ENCODE assay signal across 10 cellular contexts in the genomic region with DNA sequence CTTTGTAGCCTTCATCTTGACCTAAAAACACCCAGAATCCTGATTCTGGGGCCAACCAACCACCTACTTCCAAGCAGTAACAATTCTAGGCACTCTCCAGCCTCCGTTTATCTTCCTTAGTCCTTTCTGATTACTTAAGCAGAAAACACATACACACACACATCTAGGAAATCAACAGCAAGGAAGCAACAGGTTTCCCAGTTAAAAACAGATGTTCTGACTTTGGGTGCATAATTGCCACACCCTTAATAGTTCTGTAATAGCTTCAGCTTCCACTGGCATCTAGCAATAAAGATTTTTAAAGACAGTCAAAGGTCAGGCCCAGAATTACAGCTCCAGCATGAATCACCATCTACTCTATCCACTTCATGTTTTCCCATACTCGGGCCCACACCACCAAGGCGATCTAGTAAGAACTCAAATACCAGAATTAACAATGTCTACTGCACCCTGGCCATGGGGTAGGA. TPM values are rescaled to one million over a fixed set of nuclear protein-coding genes. Genes with fewer than 3 reads are reported as not detected.
A peak's percentile ranks its signal among the peaks of the same experiment; 100 is the strongest.
DNase-seq lines count a peak whose midpoint lies in the region; ATAC-seq, FAIRE-seq and TF ChIP-seq lines count a peak whose summit lies in the region.
"Had no signal": no experiment of that assay in that cellular context is flagged by ENCODE, and none has a peak within 500 bp of the region (broad histone marks: within the 10 kb centered on the region; RNA-seq: fewer than 3 reads in every experiment).

No MANE protein-coding gene starts in this region.

- peak overlapping the region; percentile 96 for H3K9ac ChIP-seq in PC-3 (ENCODE audit: low read length)

- intact Hi-C loops in PC-3 (cut with micrococcal nuclease) (loop anchor here (1.0 to 10.0 kb wide), 4 partner anchors 13 to 178 kb away; no protein-coding TSS in a partner anchor), esophagus squamous epithelium (cut with DNase I) (no loop called here)

- H3K79me2 ChIP-seq in PC-3 (ENCODE audit: low read length), result peaks cover 71% of the 10 kb centered on the region

- FAIRE-seq in small intestine (lab: Jason Lieb, UNC), result no peak

- no peaks in the 10 kb centered on the region for H3F3A ChIP-seq in PC-3 (ENCODE audit: low read length, unreplicated experiment)

- CTCF ChIA-PET in PC-3 (lab: Charles Lee), result no interaction called here

- no peak overlapping the region for H2AFZ ChIP-seq in PC-3 (ENCODE audit: low read length)

- peak overlapping the region; percentile 99 for H3K27ac ChIP-seq in PC-3 (ENCODE audit: low read length)
- peak overlapping the region; percentile 79 to 100 (median 96) for H3K27ac ChIP-seq in esophagus squamous epithelium
- peak overlapping the region; percentile 87 to 97 for H3K27ac ChIP-seq in small intestine (ENCODE audit: low read depth in 1 of 2, low read length in 1 of 2)

- H3K27me3 ChIP-seq in PC-3 (ENCODE audit: low read length) (no peaks in the 10 kb centered on the region), esophagus squamous epithelium (no peaks in the 10 kb centered on the region), small intestine (ENCODE audit: control insufficient read depth in 2 of 2, insufficient read depth in 2 of 2, low read length in 2 of 2) (no peaks in the 10 kb centered on the region)

- no peaks in the 10 kb centered on the region for H3K36me3 ChIP-seq in PC-3 (ENCODE audit: low read depth, low read length)
- peaks cover 0 to 14% (median 0%) of the 10 kb centered on the region in 3 donors for H3K36me3 ChIP-seq in esophagus squamous epithelium
- H3K36me3 ChIP-seq in small intestine (ENCODE audit: control insufficient read depth in 2 of 2, insufficient read depth in 2 of 2, low read length in 2 of 2), result no peaks in the 10 kb centered on the region

- POLR2A ChIA-PET in PC-3 (lab: Charles Lee; ENCODE audit: unreplicated experiment), result interaction anchor here (0.6 kb wide), 1 partner anchor 137 kb away, joined by 3 read pairs; no protein-coding TSS in a partner anchor

- H3K9me3 ChIP-seq in PC-3 (ENCODE audit: low read length), result no peaks in the 10 kb centered on the region
- H3K9me3 ChIP-seq in esophagus squamous epithelium, result no peaks in the 10 kb centered on the region
- no peaks in the 10 kb centered on the region for H3K9me3 ChIP-seq in small intestine (ENCODE audit: control insufficient read depth, low read depth)

- H3K4me2 ChIP-seq in PC-3 (ENCODE audit: low read length), result peak overlapping the region; percentile 83

- WGBS in esophagus squamous epithelium, 2 donors, result 27% methylated on average over 3 of the region's 3 CpGs
- WGBS in small intestine, 3 donors, result 16 to 30% (median 22%) methylated on average over 3 of the region's 3 CpGs

- no peak for TF ChIP-seq CTCF in GM12865 (IDR thresholded peaks at IDR 0.05; ENCODE audit: insufficient read depth, low read depth, low read length, missing control alignments)
- TF ChIP-seq CTCF in PC-3 (conservative IDR thresholded peaks at IDR 0.05; ENCODE audit: low read depth, low read length), result no peak
- no peak for TF ChIP-seq CTCF in esophagus squamous epithelium (IDR thresholded peaks at IDR 0.05)
- TF ChIP-seq CTCF in GM13977 (IDR thresholded peaks at IDR 0.05; ENCODE audit: extremely low read depth, insufficient read depth, missing control alignments), result no peak

- H3K9me2 ChIP-seq in PC-3 (replicated peaks; ENCODE audit: low read length), result no peaks in the 10 kb centered on the region

- peaks cover 43% of the 10 kb centered on the region for H3K4me1 ChIP-seq in PC-3 (ENCODE audit: insufficient read depth, low read length)
- H3K4me1 ChIP-seq in esophagus squamous epithelium, result peaks cover 22 to 77% (median 46%) of the 10 kb centered on the region in 3 donors
- peaks cover 13 to 25% of the 10 kb centered on the region in 2 donors for H3K4me1 ChIP-seq in small intestine (ENCODE audit: control insufficient read depth in 2 of 2, insufficient read depth in 1 of 2, low read depth in 1 of 2, low read length in 1 of 2)

- TF ChIP-seq POLR2A in esophagus squamous epithelium (IDR thresholded peaks at IDR 0.05), result no peak

- BruUV-seq in PC-3 (replicated peaks; lab: Mats Ljungman, UMichigan), result no TSS peak

- DNase-seq in GM12865 (ENCODE audit: low read depth) (no peak), PC-3 (peak; percentile 79), esophagus squamous epithelium (lab: John Stamatoyannopoulos, UW) (no peak), small intestine (peak; percentile 95), NCI-H524 (lab: John Stamatoyannopoulos, UW) (no peak), NCI-H446 treated with DMSO at 0.1 percent for 48 hours (lab: John Stamatoyannopoulos, UW) (no peak), GM13977 (ENCODE audit: low spot score) (no peak)
- DNase-seq: stimulated activated CD4-positive, alpha-beta T cell treated with anti-CD3 and anti-CD28 coated beads, Interleukin-4, amount 100 ng/mL, for 1 hour had no signal

- ATAC-seq in PC-3, result peak; percentile 70
- ATAC-seq in HG02588 (IDR thresholded peaks at IDR 0.05; ENCODE audit: unreplicated experiment), result no peak
- ATAC-seq: activated naive CD4-positive, alpha-beta T cell treated with anti-CD3 and anti-CD28 coated beads, Interleukin-2, amount 50 U/mL, for 72 hours had no signal

- H4K20me1 ChIP-seq in PC-3 (ENCODE audit: low read length), result peaks cover 30% of the 10 kb centered on the region; the same call in 1 of the 2 replicates

- H3K4me3 ChIP-seq in GM12865 (ENCODE audit: low read depth, low read length) (peak overlapping the region; percentile 92), PC-3 (ENCODE audit: low read length) (peak overlapping the region; percentile 99), esophagus squamous epithelium (peak overlapping the region in 3 of 4 donors; percentile 84 to 96 (median 91)), small intestine (ENCODE audit: low read depth in 1 of 2, low read length in 2 of 2) (peak overlapping the region in 1 of 2 donors; percentile 98)

- in situ Hi-C loops in GM13977 (cut with MboI; ENCODE audit: low pct_unique_long_range_greater_than_20kb, low sequenced_read_pairs, unreplicated experiment), result no loop called here

RNA-seq across cellular contexts. Expression of a gene that starts 2.6 kb away (rescaled TPM):
- total RNA-seq in PC-3 (2014; rRNA removed), result 12.8 and 15.7 TPM in 2 replicates
- total RNA-seq in esophagus squamous epithelium, result 10 to 100 TPM; 36.2 to 48.1 (median 43.2) TPM
- 10 to 100 TPM; 37.9 to 76.7 (median 55.1) TPM for polyA plus RNA-seq in small intestine

Comparison
In these comparisons a context has a peak if more than half of its experiments do, and no peak if none do; other contexts are left out.
1. DNase-seq: peak in PC-3 (single experiment) and small intestine (single experiment); none in GM12865 (single experiment), esophagus squamous epithelium (single experiment), NCI-H524 (0 of 2), NCI-H446 treated with DMSO at 0.1 percent for 48 hours (single experiment) and GM13977 (single experiment).
2. Peak in every context shown above with its lines, with median percentiles within 50 percentile points of each other: H3K27ac ChIP-seq.